In the genomic region with DNA sequence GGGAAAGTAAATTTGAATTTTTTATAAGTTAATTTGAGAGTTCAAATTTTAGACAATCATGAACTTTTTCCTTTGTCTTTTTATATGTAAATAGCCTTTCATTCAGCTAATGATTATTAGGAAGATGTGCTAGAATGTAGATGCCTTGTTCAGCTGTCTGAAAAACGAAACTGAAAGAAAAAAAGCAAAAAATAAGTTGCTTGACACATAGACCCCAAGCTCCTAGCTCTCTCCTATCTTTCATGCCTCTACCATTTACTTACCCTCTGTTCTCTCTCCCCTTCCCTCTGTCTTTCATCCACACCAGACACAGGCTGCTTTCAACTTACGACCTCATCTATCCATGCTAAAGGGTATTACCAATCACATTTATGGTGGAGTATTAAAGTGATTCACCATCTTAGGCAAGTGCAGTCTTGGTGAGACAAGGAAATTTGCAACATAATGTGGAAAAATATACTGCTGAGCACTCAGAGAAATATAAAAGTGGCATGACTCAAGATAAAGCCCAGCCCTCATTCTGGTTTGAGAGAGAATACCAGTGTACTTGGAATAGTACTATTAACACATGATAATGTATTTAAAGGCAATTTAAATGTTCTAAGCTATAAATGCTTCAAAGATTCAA, we compare ENCODE assay signal across 19 cellular contexts.
DNase-seq lines count a peak whose midpoint lies in the region; ATAC-seq and TF ChIP-seq lines count a peak whose summit lies in the region.
"Had no signal": no experiment of that assay in that cellular context is flagged by ENCODE, and none has a peak within 500 bp of the region (broad histone marks: within the 10 kb centered on the region; RNA-seq: fewer than 3 reads in every experiment).

No MANE protein-coding gene starts in this region.

- no peak for TF ChIP-seq CTCF in CD8-positive, alpha-beta T cell (IDR thresholded peaks at IDR 0.05)
- no peak for TF ChIP-seq CTCF in MM.1S (IDR thresholded peaks at IDR 0.05; ENCODE audit: low read length)
- no peak for TF ChIP-seq CTCF in epithelial cell of esophagus (IDR thresholded peaks at IDR 0.05; ENCODE audit: insufficient read depth, low read depth, low read length, missing control alignments)
- TF ChIP-seq CTCF in tibial nerve (IDR thresholded peaks at IDR 0.05): no peak

- peak overlapping the region; percentile 17 for H3K4me3 Mint-ChIP-seq in T-helper 2 cell treated with Interferon-gamma antibody and Interleukin-4, amounts not matched to agents 5 μg/mL and 100 μg/mL, for 36 hours
- peak overlapping the region; percentile 17 for H3K4me3 Mint-ChIP-seq in CD8-positive, alpha-beta T cell
- H3K4me3 Mint-ChIP-seq: activated B cell treated with CpG ODN at 0.5 μM for 24 hours; brain; dendritic cell treated with granulocyte-macrophage colony-stimulating factor and Interleukin-4, amounts not matched to agents 40 ng/mL and 50 ng/mL, for 4 days; IgD-negative memory B cell; mesothelial cell of epicardium had no signal

- WGBS in tibial nerve, 2 donors: 51 to 60% methylated on average over 2 of the region's 2 CpGs

- H3K27me3 Mint-ChIP-seq in T-helper 2 cell treated with Interferon-gamma antibody and Interleukin-4, amounts not matched to agents 5 μg/mL and 100 μg/mL, for 36 hours (ENCODE audit: low read depth): peaks cover 2% of the 10 kb centered on the region
- H3K27me3 Mint-ChIP-seq in CD8-positive, alpha-beta T cell (ENCODE audit: low read depth): no peaks in the 10 kb centered on the region
- H3K27me3 Mint-ChIP-seq: activated B cell treated with CpG ODN at 0.5 μM for 24 hours; brain; dendritic cell treated with granulocyte-macrophage colony-stimulating factor and Interleukin-4, amounts not matched to agents 40 ng/mL and 50 ng/mL, for 4 days had no signal

- H3K9me3 ChIP-seq in CD8-positive, alpha-beta T cell (ENCODE audit: low read length): no peaks in the 10 kb centered on the region
- H3K9me3 ChIP-seq in MM.1S (replicated peaks; ENCODE audit: insufficient read depth, low read length) (no peaks in the 10 kb centered on the region), tibial nerve (no peaks in the 10 kb centered on the region)
- H3K9me3 ChIP-seq: thoracic aorta had no signal

- H3K9ac ChIP-seq in MM.1S (ENCODE audit: low read length): no peak overlapping the region

- DNase-seq in T-helper 2 cell treated with Interferon-gamma antibody and Interleukin-4, amounts not matched to agents 5 μg/mL and 100 μg/mL, for 36 hours (ENCODE audit: low spot score): no peak
- DNase-seq in T-helper 2 cell (no peak), MM.1S (peak; percentile 63), epithelial cell of esophagus (ENCODE audit: low read depth) (peak; percentile 74), tibial nerve (ENCODE audit: low spot score in 2 of 2) (no peak)
- no peak for DNase-seq in CD8-positive, alpha-beta T cell
- DNase-seq: activated B cell treated with CpG ODN at 0.5 μM for 24 hours, DMS53, H7, NCI-H2029 had no signal

- no peak overlapping the region for H3K27ac ChIP-seq in CD8-positive, alpha-beta T cell (ENCODE audit: low read depth, low read length)
- H3K27ac ChIP-seq in MM.1S (ENCODE audit: low read length) (no peak overlapping the region), tibial nerve (no peak overlapping the region)
- H3K27ac ChIP-seq: C4-2B, thoracic aorta had no signal

- H3K4me2 ChIP-seq in MM.1S (ENCODE audit: low read depth, low read length): peak overlapping the region; percentile 66

- H4K20me1 ChIP-seq in MM.1S (ENCODE audit: insufficient read depth, low read length): no peaks in the 10 kb centered on the region

- H2AFZ ChIP-seq in MM.1S (ENCODE audit: low read length): peak overlapping the region; percentile 79

- H3K4me1 ChIP-seq in CD8-positive, alpha-beta T cell (ENCODE audit: insufficient read depth, low read length): no peaks in the 10 kb centered on the region
- no peaks in the 10 kb centered on the region for H3K4me1 ChIP-seq in MM.1S (ENCODE audit: low read length)
- no peaks in the 10 kb centered on the region for H3K4me1 ChIP-seq in tibial nerve

- POLR2A ChIA-PET in CD8-positive, alpha-beta T cell (lab: Charles Lee): no interaction called here

- TF ChIP-seq EP300 in tibial nerve (IDR thresholded peaks at IDR 0.05): no peak

- H3K27ac Mint-ChIP-seq in T-helper 2 cell treated with Interferon-gamma antibody and Interleukin-4, amounts not matched to agents 5 μg/mL and 100 μg/mL, for 36 hours: no peak overlapping the region
- no peak overlapping the region for H3K27ac Mint-ChIP-seq in CD8-positive, alpha-beta T cell
- H3K27ac Mint-ChIP-seq: activated B cell treated with CpG ODN at 0.5 μM for 24 hours; brain; dendritic cell treated with granulocyte-macrophage colony-stimulating factor and Interleukin-4, amounts not matched to agents 40 ng/mL and 50 ng/mL, for 4 days; IgD-negative memory B cell; mesothelial cell of epicardium had no signal

- H3K9me2 ChIP-seq in MM.1S (replicated peaks; ENCODE audit: insufficient read depth, low read length): no peaks in the 10 kb centered on the region

- no peaks in the 10 kb centered on the region for H3K36me3 Mint-ChIP-seq in T-helper 2 cell treated with Interferon-gamma antibody and Interleukin-4, amounts not matched to agents 5 μg/mL and 100 μg/mL, for 36 hours (ENCODE audit: low read depth)
- H3K36me3 Mint-ChIP-seq in CD8-positive, alpha-beta T cell: no peaks in the 10 kb centered on the region
- H3K36me3 Mint-ChIP-seq: brain, IgD-negative memory B cell, mesothelial cell of epicardium had no signal

- no peak for TF ChIP-seq POLR2A in tibial nerve (IDR thresholded peaks at IDR 0.05)

- no peaks in the 10 kb centered on the region for H3K27me3 ChIP-seq in CD8-positive, alpha-beta T cell (ENCODE audit: insufficient read depth, low read length)
- H3K27me3 ChIP-seq in MM.1S (replicated peaks; ENCODE audit: insufficient read depth, low read length): no peaks in the 10 kb centered on the region
- H3K27me3 ChIP-seq in tibial nerve: no peaks in the 10 kb centered on the region

- no peaks in the 10 kb centered on the region for H3K9me3 Mint-ChIP-seq in T-helper 2 cell treated with Interferon-gamma antibody and Interleukin-4, amounts not matched to agents 5 μg/mL and 100 μg/mL, for 36 hours
- H3K9me3 Mint-ChIP-seq in CD8-positive, alpha-beta T cell: no peaks in the 10 kb centered on the region
- H3K9me3 Mint-ChIP-seq: activated B cell treated with CpG ODN at 0.5 μM for 24 hours; brain; dendritic cell treated with granulocyte-macrophage colony-stimulating factor and Interleukin-4, amounts not matched to agents 40 ng/mL and 50 ng/mL, for 4 days; IgD-negative memory B cell; mesothelial cell of epicardium had no signal

- H3K4me3 ChIP-seq in CD8-positive, alpha-beta T cell (ENCODE audit: low read depth, low read length): no peak overlapping the region
- H3K4me3 ChIP-seq in MM.1S (ENCODE audit: low read length) (peak overlapping the region; percentile 25; the same call in 1 of the 2 replicates), epithelial cell of esophagus (ENCODE audit: low read length) (no peak overlapping the region), tibial nerve (peak overlapping the region in 1 of 4 donors; percentile 7)
- H3K4me3 ChIP-seq: thoracic aorta had no signal

- no peaks in the 10 kb centered on the region for H3K79me2 ChIP-seq in MM.1S (ENCODE audit: low read length)

- no peaks in the 10 kb centered on the region for H3K36me3 ChIP-seq in CD8-positive, alpha-beta T cell (ENCODE audit: insufficient read depth, low read length)
- H3K36me3 ChIP-seq in MM.1S (replicated peaks; ENCODE audit: insufficient read depth, low read length) (no peaks in the 10 kb centered on the region), tibial nerve (no peaks in the 10 kb centered on the region)
- H3K36me3 ChIP-seq: thoracic aorta had no signal

- intact Hi-C loops in CD8-positive, alpha-beta T cell (cut with DNase I, micrococcal nuclease): no loop called here

- peaks cover 4% of the 10 kb centered on the region for H3K4me1 Mint-ChIP-seq in T-helper 2 cell treated with Interferon-gamma antibody and Interleukin-4, amounts not matched to agents 5 μg/mL and 100 μg/mL, for 36 hours (ENCODE audit: low read depth)
- H3K4me1 Mint-ChIP-seq in CD8-positive, alpha-beta T cell (ENCODE audit: low read depth): peaks cover 6% of the 10 kb centered on the region

- no peaks in the 10 kb centered on the region for H3F3A ChIP-seq in MM.1S (ENCODE audit: insufficient read depth, low read length)

- CTCF ChIA-PET in CD8-positive, alpha-beta T cell (lab: Charles Lee): no interaction called here

- ATAC-seq in CD8-positive, alpha-beta T cell: no peak
- no peak for ATAC-seq in HG03342 (IDR thresholded peaks at IDR 0.05; ENCODE audit: unreplicated experiment)
- ATAC-seq in HG02852 (IDR thresholded peaks at IDR 0.05; ENCODE audit: unreplicated experiment): no peak
- ATAC-seq: Right ventricle myocardium inferior had no signal

Comparison
In these comparisons a context has a peak if more than half of its experiments do, and no peak if none do; other contexts are left out.
1. DNase-seq: peak in MM.1S (single experiment) and epithelial cell of esophagus (single experiment); none in T-helper 2 cell treated with Interferon-gamma antibody and Interleukin-4, amounts not matched to agents 5 μg/mL and 100 μg/mL, for 36 hours (single experiment), T-helper 2 cell (0 of 5), CD8-positive, alpha-beta T cell (0 of 7) and tibial nerve (0 of 2).